Comparison of ENCODE assay signal across 1 cellular context in genomic region chr4:174592985-174593335, GRCh38.
TF ChIP-seq lines count a peak whose summit lies in the region.

No MANE protein-coding gene starts in this region.

TF ChIP-seq in HepG2, 621 proteins besides CTCF, POLR2A, EP300 and RAD21 (continued from another document):
- TF ChIP-seq, protein P1, sequence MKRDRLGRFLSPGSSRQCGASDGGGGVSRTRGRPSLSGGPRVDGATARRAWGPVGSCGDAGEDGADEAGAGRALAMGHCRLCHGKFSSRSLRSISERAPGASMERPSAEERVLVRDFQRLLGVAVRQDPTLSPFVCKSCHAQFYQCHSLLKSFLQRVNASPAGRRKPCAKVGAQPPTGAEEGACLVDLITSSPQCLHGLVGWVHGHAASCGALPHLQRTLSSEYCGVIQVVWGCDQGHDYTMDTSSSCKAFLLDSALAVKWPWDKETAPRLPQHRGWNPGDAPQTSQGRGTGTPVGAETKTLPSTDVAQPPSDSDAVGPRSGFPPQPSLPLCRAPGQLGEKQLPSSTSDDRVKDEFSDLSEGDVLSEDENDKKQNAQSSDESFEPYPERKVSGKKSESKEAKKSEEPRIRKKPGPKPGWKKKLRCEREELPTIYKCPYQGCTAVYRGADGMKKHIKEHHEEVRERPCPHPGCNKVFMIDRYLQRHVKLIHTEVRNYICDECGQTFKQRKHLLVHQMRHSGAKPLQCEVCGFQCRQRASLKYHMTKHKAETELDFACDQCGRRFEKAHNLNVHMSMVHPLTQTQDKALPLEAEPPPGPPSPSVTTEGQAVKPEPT (CRISPR knock-in tag; IDR thresholded peaks at IDR 0.05; ENCODE audit: low read depth): no peak
- TF ChIP-seq, protein P2, sequence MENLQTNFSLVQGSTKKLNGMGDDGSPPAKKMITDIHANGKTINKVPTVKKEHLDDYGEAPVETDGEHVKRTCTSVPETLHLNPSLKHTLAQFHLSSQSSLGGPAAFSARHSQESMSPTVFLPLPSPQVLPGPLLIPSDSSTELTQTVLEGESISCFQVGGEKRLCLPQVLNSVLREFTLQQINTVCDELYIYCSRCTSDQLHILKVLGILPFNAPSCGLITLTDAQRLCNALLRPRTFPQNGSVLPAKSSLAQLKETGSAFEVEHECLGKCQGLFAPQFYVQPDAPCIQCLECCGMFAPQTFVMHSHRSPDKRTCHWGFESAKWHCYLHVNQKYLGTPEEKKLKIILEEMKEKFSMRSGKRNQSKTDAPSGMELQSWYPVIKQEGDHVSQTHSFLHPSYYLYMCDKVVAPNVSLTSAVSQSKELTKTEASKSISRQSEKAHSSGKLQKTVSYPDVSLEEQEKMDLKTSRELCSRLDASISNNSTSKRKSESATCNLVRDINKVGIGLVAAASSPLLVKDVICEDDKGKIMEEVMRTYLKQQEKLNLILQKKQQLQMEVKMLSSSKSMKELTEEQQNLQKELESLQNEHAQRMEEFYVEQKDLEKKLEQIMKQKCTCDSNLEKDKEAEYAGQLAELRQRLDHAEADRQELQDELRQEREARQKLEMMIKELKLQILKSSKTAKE (CRISPR knock-in tag; IDR thresholded peaks at IDR 0.05; ENCODE audit: borderline replicate concordance): no peak
- TF ChIP-seq ZUFSP (CRISPR knock-in tag; IDR thresholded peaks at IDR 0.05; ENCODE audit: borderline replicate concordance) (no peak), PITX1 (CRISPR knock-in tag; IDR thresholded peaks at IDR 0.05) (no peak), NFE2 (CRISPR knock-in tag; IDR thresholded peaks at IDR 0.05) (no peak), ZNF7 (CRISPR knock-in tag; IDR thresholded peaks at IDR 0.05) (no peak)
- TF ChIP-seq, protein P3, sequence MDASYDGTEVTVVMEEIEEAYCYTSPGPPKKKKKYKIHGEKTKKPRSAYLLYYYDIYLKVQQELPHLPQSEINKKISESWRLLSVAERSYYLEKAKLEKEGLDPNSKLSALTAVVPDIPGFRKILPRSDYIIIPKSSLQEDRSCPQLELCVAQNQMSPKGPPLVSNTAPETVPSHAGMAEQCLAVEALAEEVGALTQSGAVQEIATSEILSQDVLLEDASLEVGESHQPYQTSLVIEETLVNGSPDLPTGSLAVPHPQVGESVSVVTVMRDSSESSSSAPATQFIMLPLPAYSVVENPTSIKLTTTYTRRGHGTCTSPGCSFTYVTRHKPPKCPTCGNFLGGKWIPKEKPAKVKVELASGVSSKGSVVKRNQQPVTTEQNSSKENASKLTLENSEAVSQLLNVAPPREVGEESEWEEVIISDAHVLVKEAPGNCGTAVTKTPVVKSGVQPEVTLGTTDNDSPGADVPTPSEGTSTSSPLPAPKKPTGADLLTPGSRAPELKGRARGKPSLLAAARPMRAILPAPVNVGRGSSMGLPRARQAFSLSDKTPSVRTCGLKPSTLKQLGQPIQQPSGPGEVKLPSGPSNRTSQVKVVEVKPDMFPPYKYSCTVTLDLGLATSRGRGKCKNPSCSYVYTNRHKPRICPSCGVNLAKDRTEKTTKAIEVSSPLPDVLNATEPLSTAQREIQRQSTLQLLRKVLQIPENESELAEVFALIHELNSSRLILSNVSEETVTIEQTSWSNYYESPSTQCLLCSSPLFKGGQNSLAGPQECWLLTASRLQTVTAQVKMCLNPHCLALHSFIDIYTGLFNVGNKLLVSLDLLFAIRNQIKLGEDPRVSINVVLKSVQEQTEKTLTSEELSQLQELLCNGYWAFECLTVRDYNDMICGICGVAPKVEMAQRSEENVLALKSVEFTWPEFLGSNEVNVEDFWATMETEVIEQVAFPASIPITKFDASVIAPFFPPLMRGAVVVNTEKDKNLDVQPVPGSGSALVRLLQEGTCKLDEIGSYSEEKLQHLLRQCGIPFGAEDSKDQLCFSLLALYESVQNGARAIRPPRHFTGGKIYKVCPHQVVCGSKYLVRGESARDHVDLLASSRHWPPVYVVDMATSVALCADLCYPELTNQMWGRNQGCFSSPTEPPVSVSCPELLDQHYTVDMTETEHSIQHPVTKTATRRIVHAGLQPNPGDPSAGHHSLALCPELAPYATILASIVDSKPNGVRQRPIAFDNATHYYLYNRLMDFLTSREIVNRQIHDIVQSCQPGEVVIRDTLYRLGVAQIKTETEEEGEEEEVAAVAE (CRISPR knock-in tag; IDR thresholded peaks at IDR 0.05; ENCODE audit: borderline replicate concordance): no peak
TF ChIP-seq in HepG2: peak in this region for 0.
